In genomic region chr16:88822281-88823040, GRCh38 we compare ENCODE assay signal across 34 cellular contexts.
"Had no signal": no experiment of that assay in that cellular context is flagged by ENCODE, and none has a peak within 500 bp of the region (broad histone marks: within the 10 kb centered on the region; RNA-seq: fewer than 3 reads in every experiment).

No MANE protein-coding gene starts in this region.

- ATAC-seq: activated CD8-positive, alpha-beta T cell treated with anti-CD3 and anti-CD28 coated beads for 36 hours; activated T-cell treated with anti-CD3 and anti-CD28 coated beads, Interleukin-2, amount 50 U/mL, for 4 hours; activated T-cell treated with anti-CD3 and anti-CD28 coated beads, Interleukin-2, amount 50 U/mL, for 72 hours; activated T-helper 17 cell treated with anti-CD3 and anti-CD28 coated beads, Interleukin-2, amount 50 U/mL, for 72 hours; body of pancreas had no signal

- H3K27me3 Mint-ChIP-seq: activated B cell treated with CpG ODN at 0.5 μM for 24 hours; activated CD4-positive, alpha-beta memory T cell treated with anti-CD3 and anti-CD28 coated beads for 36 hours; activated CD4-positive, alpha-beta T cell treated with anti-CD3 and anti-CD28 coated beads, Interleukin-2, amount 10 ng/mL, durations not matched to agents 24 days and 14 days; activated CD8-positive, alpha-beta T cell treated with anti-CD3 and anti-CD28 coated beads for 36 hours; activated naive CD4-positive, alpha-beta T cell treated with anti-CD3 and anti-CD28 coated beads, Interleukin-2, amount 50 U/mL, for 24 hours; activated naive CD8-positive, alpha-beta T cell treated with anti-CD3 and anti-CD28 coated beads for 36 hours; activated T-helper 17 cell treated with anti-CD3 and anti-CD28 coated beads, Interleukin-2, amount 50 U/mL, for 72 hours had no signal

- DNase-seq: activated B cell treated with CpG ODN at 0.5 μM for 24 hours; activated CD4-positive, alpha-beta memory T cell treated with anti-CD3 and anti-CD28 coated beads for 36 hours; activated CD4-positive, alpha-beta T cell treated with anti-CD3 and anti-CD28 coated beads for 4 hours; activated CD4-positive, alpha-beta T cell treated with anti-CD3 and anti-CD28 coated beads, Interleukin-2, amount 10 ng/mL, durations not matched to agents 24 days and 14 days; activated CD4-positive, alpha-beta T cell treated with anti-CD3 and anti-CD28 coated beads, Interleukin-2, amount 50 U/mL, for 1 hour; activated CD4-positive, alpha-beta T cell treated with anti-CD3 and anti-CD28 coated beads, Interleukin-2, amount 50 U/mL, for 4 hours; activated CD4-positive, CD25-positive, alpha-beta regulatory T cell treated with anti-CD3 and anti-CD28 coated beads, Interleukin-2, amount 50 U/mL, for 72 hours; activated CD8-positive, alpha-beta memory T cell treated with anti-CD3 and anti-CD28 coated beads, Interleukin-2, amount 50 U/mL, for 4 hours; activated CD8-positive, alpha-beta T cell treated with anti-CD3 and anti-CD28 coated beads for 36 hours; activated effector memory CD4-positive, alpha-beta T cell treated with anti-CD3 and anti-CD28 coated beads, Interleukin-2, amount 50 U/mL, for 16 hours; activated gamma-delta T cell treated with Interleukin-2 at 50 U/mL for 16 hours; activated naive CD4-positive, alpha-beta T cell; activated naive CD4-positive, alpha-beta T cell treated with anti-CD3 and anti-CD28 coated beads for 36 hours; activated naive CD8-positive, alpha-beta T cell treated with anti-CD3 and anti-CD28 coated beads for 36 hours; activated T-cell treated with anti-CD3 and anti-CD28 coated beads for 4 hours; activated T-cell treated with anti-CD3 and anti-CD28 coated beads, Interleukin-2, amount 50 U/mL, for 1 hour; activated T-cell treated with anti-CD3 and anti-CD28 coated beads, Interleukin-2, amount 50 U/mL, for 4 hours; activated T-cell treated with anti-CD3 and anti-CD28 coated beads, Interleukin-2, amount 50 U/mL, for 72 hours; adrenal gland; amniotic stem cell; aorta; body of pancreas; brain microvascular endothelial cell; central memory CD4-positive, alpha-beta T cell; T-helper 1 cell; T-helper 2 cell; T-helper 9 cell had no signal

- H3K4me1 ChIP-seq: body of pancreas, breast epithelium had no signal

- H3K27me3 ChIP-seq: adrenal gland, body of pancreas, brain microvascular endothelial cell, breast epithelium had no signal

- H3K4me3 Mint-ChIP-seq: activated B cell treated with CpG ODN at 0.5 μM for 24 hours; activated CD4-positive, alpha-beta memory T cell treated with anti-CD3 and anti-CD28 coated beads for 36 hours; activated CD4-positive, alpha-beta T cell treated with anti-CD3 and anti-CD28 coated beads, Interleukin-2, amount 10 ng/mL, durations not matched to agents 24 days and 14 days; activated CD8-positive, alpha-beta T cell treated with anti-CD3 and anti-CD28 coated beads for 36 hours; activated naive CD4-positive, alpha-beta T cell treated with anti-CD3 and anti-CD28 coated beads for 36 hours; activated naive CD4-positive, alpha-beta T cell treated with anti-CD3 and anti-CD28 coated beads, Interleukin-2, amount 50 U/mL, for 24 hours; activated naive CD8-positive, alpha-beta T cell treated with anti-CD3 and anti-CD28 coated beads for 36 hours; activated T-cell treated with anti-CD3 and anti-CD28 coated beads, Interleukin-2, amount 50 U/mL, for 4 hours; activated T-cell treated with anti-CD3 and anti-CD28 coated beads, Interleukin-2, amount 50 U/mL, for 72 hours; activated T-helper 1 cell treated with anti-CD3 and anti-CD28 coated beads, Interleukin-12 subunit alpha, Interleukin-12 subunit beta, Interleukin-2, Interleukin-4 antibody, amounts not matched to agents 30 ng/mL and 10 ng/mL and 1 ng/mL, durations not matched to agents 14 hours and 24 hours and 36 hours; activated T-helper 17 cell treated with anti-CD3 and anti-CD28 coated beads, Interleukin-2, amount 50 U/mL, for 72 hours; T-helper 1 cell treated with Interleukin-12 subunit alpha and Interleukin-12 subunit beta and Interleukin-4 antibody, amounts not matched to agents 30 μg/mL and 1 μg/mL, for 36 hours; T-helper 2 cell treated with Interferon-gamma antibody and Interleukin-4, amounts not matched to agents 5 μg/mL and 100 μg/mL, for 36 hours had no signal

- H3K27ac Mint-ChIP-seq: activated B cell treated with CpG ODN at 0.5 μM for 24 hours; activated CD4-positive, alpha-beta memory T cell treated with anti-CD3 and anti-CD28 coated beads for 36 hours; activated CD4-positive, alpha-beta T cell treated with anti-CD3 and anti-CD28 coated beads, Interleukin-2, amount 10 ng/mL, durations not matched to agents 24 days and 14 days; activated CD8-positive, alpha-beta T cell treated with anti-CD3 and anti-CD28 coated beads for 36 hours; activated naive CD4-positive, alpha-beta T cell treated with anti-CD3 and anti-CD28 coated beads for 36 hours; activated naive CD4-positive, alpha-beta T cell treated with anti-CD3 and anti-CD28 coated beads, Interleukin-2, amount 50 U/mL, for 24 hours; activated naive CD8-positive, alpha-beta T cell treated with anti-CD3 and anti-CD28 coated beads for 36 hours; activated T-cell treated with anti-CD3 and anti-CD28 coated beads, Interleukin-2, amount 50 U/mL, for 72 hours; activated T-helper 1 cell treated with anti-CD3 and anti-CD28 coated beads, Interleukin-12 subunit alpha, Interleukin-12 subunit beta, Interleukin-2, Interleukin-4 antibody, amounts not matched to agents 30 ng/mL and 10 ng/mL and 1 ng/mL, durations not matched to agents 14 hours and 24 hours and 36 hours; activated T-helper 17 cell treated with anti-CD3 and anti-CD28 coated beads, Interleukin-2, amount 50 U/mL, for 72 hours; T-helper 1 cell treated with Interleukin-12 subunit alpha and Interleukin-12 subunit beta and Interleukin-4 antibody, amounts not matched to agents 30 μg/mL and 1 μg/mL, for 36 hours; T-helper 2 cell treated with Interferon-gamma antibody and Interleukin-4, amounts not matched to agents 5 μg/mL and 100 μg/mL, for 36 hours had no signal

- H3K9me3 Mint-ChIP-seq: activated B cell treated with CpG ODN at 0.5 μM for 24 hours; activated CD4-positive, alpha-beta memory T cell treated with anti-CD3 and anti-CD28 coated beads for 36 hours; activated CD4-positive, alpha-beta T cell treated with anti-CD3 and anti-CD28 coated beads, Interleukin-2, amount 10 ng/mL, durations not matched to agents 24 days and 14 days; activated CD8-positive, alpha-beta T cell treated with anti-CD3 and anti-CD28 coated beads for 36 hours; activated naive CD4-positive, alpha-beta T cell treated with anti-CD3 and anti-CD28 coated beads for 36 hours; activated naive CD4-positive, alpha-beta T cell treated with anti-CD3 and anti-CD28 coated beads, Interleukin-2, amount 50 U/mL, for 24 hours; activated naive CD8-positive, alpha-beta T cell treated with anti-CD3 and anti-CD28 coated beads for 36 hours; activated T-cell treated with anti-CD3 and anti-CD28 coated beads, Interleukin-2, amount 50 U/mL, for 4 hours; activated T-cell treated with anti-CD3 and anti-CD28 coated beads, Interleukin-2, amount 50 U/mL, for 72 hours; activated T-helper 1 cell treated with anti-CD3 and anti-CD28 coated beads, Interleukin-12 subunit alpha, Interleukin-12 subunit beta, Interleukin-2, Interleukin-4 antibody, amounts not matched to agents 30 ng/mL and 10 ng/mL and 1 ng/mL, durations not matched to agents 14 hours and 24 hours and 36 hours; activated T-helper 17 cell treated with anti-CD3 and anti-CD28 coated beads, Interleukin-2, amount 50 U/mL, for 72 hours; T-helper 1 cell treated with Interleukin-12 subunit alpha and Interleukin-12 subunit beta and Interleukin-4 antibody, amounts not matched to agents 30 μg/mL and 1 μg/mL, for 36 hours; T-helper 2 cell treated with Interferon-gamma antibody and Interleukin-4, amounts not matched to agents 5 μg/mL and 100 μg/mL, for 36 hours had no signal

- H3K36me3 ChIP-seq: brain microvascular endothelial cell, breast epithelium had no signal

- H3K4me1 Mint-ChIP-seq: activated B cell treated with CpG ODN at 0.5 μM for 24 hours; activated CD4-positive, alpha-beta T cell treated with anti-CD3 and anti-CD28 coated beads, Interleukin-2, amount 10 ng/mL, durations not matched to agents 24 days and 14 days; activated naive CD4-positive, alpha-beta T cell treated with anti-CD3 and anti-CD28 coated beads, Interleukin-2, amount 50 U/mL, for 24 hours; activated naive CD8-positive, alpha-beta T cell treated with anti-CD3 and anti-CD28 coated beads for 36 hours; activated T-helper 17 cell treated with anti-CD3 and anti-CD28 coated beads, Interleukin-2, amount 50 U/mL, for 72 hours had no signal

- H3K27ac ChIP-seq: body of pancreas, brain microvascular endothelial cell, breast epithelium, VCaP had no signal

- H3K36me3 Mint-ChIP-seq: activated CD4-positive, alpha-beta memory T cell treated with anti-CD3 and anti-CD28 coated beads for 36 hours; activated naive CD4-positive, alpha-beta T cell treated with anti-CD3 and anti-CD28 coated beads, Interleukin-2, amount 50 U/mL, for 24 hours; activated naive CD8-positive, alpha-beta T cell treated with anti-CD3 and anti-CD28 coated beads for 36 hours had no signal

- H3K4me3 ChIP-seq: adrenal gland, body of pancreas, breast epithelium had no signal

- H3K9me3 ChIP-seq: adrenal gland, body of pancreas, breast epithelium had no signal
